Comparison of ENCODE assay signal across 13 cellular contexts in genomic region chr5:122907238-122907637, GRCh38.
A peak's percentile ranks its signal among the peaks of the same experiment; 100 is the strongest.
DNase-seq lines count a peak whose midpoint lies in the region; ATAC-seq and TF ChIP-seq lines count a peak whose summit lies in the region.
"Had no signal": no experiment of that assay in that cellular context is flagged by ENCODE, and none has a peak within 500 bp of the region (broad histone marks: within the 10 kb centered on the region; RNA-seq: fewer than 3 reads in every experiment).

No MANE protein-coding gene starts in this region.

- H3K27me3 Mint-ChIP-seq in glutamatergic neuron (ENCODE audit: unreplicated experiment), result no peaks in the 10 kb centered on the region
- H3K27me3 Mint-ChIP-seq in activated T-cell treated with anti-CD3 and anti-CD28 coated beads, Interleukin-2, amount 50 U/mL, for 24 hours, result no peaks in the 10 kb centered on the region

- no peaks in the 10 kb centered on the region for H3K36me3 Mint-ChIP-seq in glutamatergic neuron (ENCODE audit: unreplicated experiment)
- no peaks in the 10 kb centered on the region for H3K36me3 Mint-ChIP-seq in activated T-cell treated with anti-CD3 and anti-CD28 coated beads, Interleukin-2, amount 50 U/mL, for 24 hours (ENCODE audit: low read depth)
- H3K36me3 Mint-ChIP-seq: CD14-positive monocyte had no signal

- no peak overlapping the region for H3K9ac ChIP-seq in NT2/D1 (ENCODE audit: insufficient read length, low read depth)

- H3K4me3 Mint-ChIP-seq in glutamatergic neuron (ENCODE audit: unreplicated experiment), result no peak overlapping the region
- no peak overlapping the region for H3K4me3 Mint-ChIP-seq in activated T-cell treated with anti-CD3 and anti-CD28 coated beads, Interleukin-2, amount 50 U/mL, for 24 hours
- H3K4me3 Mint-ChIP-seq: CD14-positive monocyte had no signal

- no peaks in the 10 kb centered on the region for H3K4me1 ChIP-seq in NT2/D1 (ENCODE audit: insufficient read depth, insufficient read length)

- no peak overlapping the region for H3K4me3 ChIP-seq in NT2/D1 (ENCODE audit: insufficient read length, low read depth)

- H3K9me3 Mint-ChIP-seq in glutamatergic neuron (ENCODE audit: unreplicated experiment), result no peaks in the 10 kb centered on the region
- no peaks in the 10 kb centered on the region for H3K9me3 Mint-ChIP-seq in activated T-cell treated with anti-CD3 and anti-CD28 coated beads, Interleukin-2, amount 50 U/mL, for 24 hours

- TF ChIP-seq CTCF in omental fat pad (IDR thresholded peaks at IDR 0.05) (no peak), glutamatergic neuron (IDR thresholded peaks at IDR 0.05; ENCODE audit: partially characterized antibody, unreplicated experiment) (no peak)

- H3K27me3 ChIP-seq in NT2/D1 (ENCODE audit: insufficient read depth, insufficient read length), result no peaks in the 10 kb centered on the region

- H3K27ac Mint-ChIP-seq in glutamatergic neuron (ENCODE audit: unreplicated experiment), result no peak overlapping the region
- no peak overlapping the region for H3K27ac Mint-ChIP-seq in activated T-cell treated with anti-CD3 and anti-CD28 coated beads, Interleukin-2, amount 50 U/mL, for 24 hours
- H3K27ac Mint-ChIP-seq: CD14-positive monocyte had no signal

- H3K4me1 Mint-ChIP-seq in glutamatergic neuron (ENCODE audit: low read depth, unreplicated experiment), result peaks cover 18% of the 10 kb centered on the region
- peaks cover 10% of the 10 kb centered on the region for H3K4me1 Mint-ChIP-seq in activated T-cell treated with anti-CD3 and anti-CD28 coated beads, Interleukin-2, amount 50 U/mL, for 24 hours (ENCODE audit: low read depth)

- ATAC-seq in omental fat pad (ENCODE audit: low FRiP score) (peak; percentile 87), HG02938 (IDR thresholded peaks at IDR 0.05; ENCODE audit: unreplicated experiment) (no peak)

- peak; percentile 85 for DNase-seq in EH (ENCODE audit: low read depth)
- DNase-seq in NT2/D1 (ENCODE audit: low read depth, low spot score), result peak; percentile 40
- peak; percentile 49 for DNase-seq in dedifferentiated amniotic fluid mesenchymal stem cell (ENCODE audit: extremely low spot score)
- DNase-seq in omental fat pad (ENCODE audit: low spot score), result no peak
- DNase-seq in glutamatergic neuron, result no peak
- no peak for DNase-seq in activated T-cell treated with anti-CD3 and anti-CD28 coated beads, Interleukin-2, amount 50 U/mL, for 24 hours
- no peak for DNase-seq in NCI-H82 (lab: John Stamatoyannopoulos, UW)
- DNase-seq: NCI-H1417; NCI-H526; stimulated activated CD4-positive, alpha-beta T cell treated with anti-CD3 and anti-CD28 coated beads, Interleukin-2, amount 100 ng/mL, for 48 hours; stimulated activated naive CD4-positive, alpha-beta T cell treated with Interleukin-2 at 50 U/mL for 16 hours had no signal

- no peaks in the 10 kb centered on the region for H3K9me3 ChIP-seq in NT2/D1 (ENCODE audit: insufficient read depth, low read length)

- H3K36me3 ChIP-seq in NT2/D1 (ENCODE audit: insufficient read depth, insufficient read length, low read length), result no peaks in the 10 kb centered on the region

Comparison
In these comparisons a context has a peak if more than half of its experiments do, and no peak if none do; other contexts are left out.
1. DNase-seq: peak in EH (single experiment), NT2/D1 (single experiment) and dedifferentiated amniotic fluid mesenchymal stem cell (single experiment); none in omental fat pad (single experiment), glutamatergic neuron (single experiment), activated T-cell treated with anti-CD3 and anti-CD28 coated beads, Interleukin-2, amount 50 U/mL, for 24 hours (single experiment) and NCI-H82 (single experiment).